17 cellular contexts compared by ENCODE assay signal in genomic region chr2:132871829-132872228, GRCh38.
"Had no signal": no experiment of that assay in that cellular context is flagged by ENCODE, and none has a peak within 500 bp of the region (broad histone marks: within the 10 kb centered on the region; RNA-seq: fewer than 3 reads in every experiment).

No MANE protein-coding gene starts in this region.

- H3K27ac Mint-ChIP-seq: activated naive CD8-positive, alpha-beta T cell treated with anti-CD3 and anti-CD28 coated beads, Interleukin-2, amount 10 ng/mL, durations not matched to agents 7 days and 5 days; activated T-helper 1 cell treated with anti-CD3 and anti-CD28 coated beads, Interleukin-12 subunit alpha, Interleukin-12 subunit beta, Interleukin-2, Interleukin-4 antibody, amounts not matched to agents 30 ng/mL and 10 ng/mL and 1 ng/mL, durations not matched to agents 14 hours and 24 hours and 36 hours; natural killer cell had no signal

- H3K4me3 ChIP-seq: mucosa of descending colon, skin epidermis, tibial nerve had no signal

- H3K27ac ChIP-seq: brain microvascular endothelial cell, skin epidermis, tibial nerve had no signal

- H3K27me3 ChIP-seq: brain microvascular endothelial cell, tibial nerve had no signal

- H3K36me3 ChIP-seq: brain microvascular endothelial cell, tibial nerve had no signal

- H3K9me3 ChIP-seq: mucosa of descending colon, tibial nerve had no signal

- DNase-seq: activated naive CD4-positive, alpha-beta T cell; activated naive CD8-positive, alpha-beta T cell treated with anti-CD3 and anti-CD28 coated beads, Interleukin-2, amount 10 ng/mL, durations not matched to agents 7 days and 5 days; anterior cingulate cortex; brain microvascular endothelial cell; cortex of kidney; effector CD8-positive, alpha-beta T cell; foreskin fibroblast; mucosa of descending colon; natural killer cell; nucleus accumbens; stimulated activated CD4-positive, alpha-beta T cell treated with anti-CD3 and anti-CD28 coated beads, Interleukin-4, amount 100 ng/mL, for 4 hours; stimulated activated CD8-positive, alpha-beta memory T cell treated with anti-CD3 and anti-CD28 coated beads, Interleukin-4, amount 100 ng/mL, for 48 hours; stimulated activated naive CD4-positive, alpha-beta T cell treated with Interleukin-2 at 50 U/mL for 16 hours; substantia nigra had no signal

- H3K4me1 Mint-ChIP-seq: activated naive CD8-positive, alpha-beta T cell treated with anti-CD3 and anti-CD28 coated beads, Interleukin-2, amount 10 ng/mL, durations not matched to agents 7 days and 5 days; natural killer cell had no signal

- H3K36me3 Mint-ChIP-seq: activated naive CD8-positive, alpha-beta T cell treated with anti-CD3 and anti-CD28 coated beads, Interleukin-2, amount 10 ng/mL, durations not matched to agents 7 days and 5 days; natural killer cell had no signal

- H3K9me3 Mint-ChIP-seq: activated naive CD8-positive, alpha-beta T cell treated with anti-CD3 and anti-CD28 coated beads, Interleukin-2, amount 10 ng/mL, durations not matched to agents 7 days and 5 days; activated T-helper 1 cell treated with anti-CD3 and anti-CD28 coated beads, Interleukin-12 subunit alpha, Interleukin-12 subunit beta, Interleukin-2, Interleukin-4 antibody, amounts not matched to agents 30 ng/mL and 10 ng/mL and 1 ng/mL, durations not matched to agents 14 hours and 24 hours and 36 hours had no signal

- ATAC-seq: mucosa of descending colon, natural killer cell had no signal

- H3K27me3 Mint-ChIP-seq: activated naive CD8-positive, alpha-beta T cell treated with anti-CD3 and anti-CD28 coated beads, Interleukin-2, amount 10 ng/mL, durations not matched to agents 7 days and 5 days had no signal

- H3K4me3 Mint-ChIP-seq: activated naive CD8-positive, alpha-beta T cell treated with anti-CD3 and anti-CD28 coated beads, Interleukin-2, amount 10 ng/mL, durations not matched to agents 7 days and 5 days; activated T-helper 1 cell treated with anti-CD3 and anti-CD28 coated beads, Interleukin-12 subunit alpha, Interleukin-12 subunit beta, Interleukin-2, Interleukin-4 antibody, amounts not matched to agents 30 ng/mL and 10 ng/mL and 1 ng/mL, durations not matched to agents 14 hours and 24 hours and 36 hours; natural killer cell had no signal

- H3K4me1 ChIP-seq: tibial nerve had no signal
